ENCODE assay signal across 1 cellular context in genomic region chr4:54585321-54586000, GRCh38.
TF ChIP-seq lines count a peak whose summit lies in the region.

No MANE protein-coding gene starts in this region.

TF ChIP-seq in K562, 482 proteins besides CTCF, POLR2A, EP300 and RAD21 (continued from another document and continues in another):
- TF ChIP-seq ZBTB33 (CRISPR knock-in tag; IDR thresholded peaks at IDR 0.05) (no peak), EWSR1 (IDR thresholded peaks at IDR 0.05; ENCODE audit: borderline replicate concordance, low read depth, partially characterized antibody) (no peak), SAFB2 (IDR thresholded peaks at IDR 0.05; ENCODE audit: borderline replicate concordance, low read depth, low read length, severe bottlenecking) (no peak), ATF2 (CRISPR knock-in tag; IDR thresholded peaks at IDR 0.05) (no peak), SLC30A9 (CRISPR knock-in tag; IDR thresholded peaks at IDR 0.05) (no peak), NFE2L1 (tag; IDR thresholded peaks at IDR 0.05; ENCODE audit: borderline replicate concordance, low read depth) (no peak), STAT5A (IDR thresholded peaks at IDR 0.05; ENCODE audit: borderline replicate concordance, low read length) (no peak), PRMT5 (CRISPR knock-in tag; IDR thresholded peaks at IDR 0.05) (no peak), THRB (CRISPR knock-in tag; conservative IDR thresholded peaks at IDR 0.05) (no peak), CXXC5 (CRISPR knock-in tag; IDR thresholded peaks at IDR 0.05) (no peak), DIDO1 (tag; IDR thresholded peaks at IDR 0.05; ENCODE audit: low read depth) (no peak), ZNF175 (CRISPR knock-in tag; IDR thresholded peaks at IDR 0.05; ENCODE audit: low read depth) (0 out of 2 replicates have a peak, but pooled peaks have one; percentile 45), BMI1 (IDR thresholded peaks at IDR 0.05; ENCODE audit: low read length) (no peak), TEAD4 (IDR thresholded peaks at IDR 0.05; ENCODE audit: low read length) (peak; percentile 42; the same call in 1 of the 2 replicates), TEAD4 (CRISPR knock-in tag; IDR thresholded peaks at IDR 0.05; ENCODE audit: borderline replicate concordance) (no peak), ATF1 (CRISPR knock-in tag; IDR thresholded peaks at IDR 0.05) (no peak), ATF1 (tag; IDR thresholded peaks at IDR 0.05) (0 out of 2 replicates have a peak, but pooled peaks have one; percentile 12), PPARD (CRISPR knock-in tag; IDR thresholded peaks at IDR 0.05) (no peak), SIN3B (IDR thresholded peaks at IDR 0.05; ENCODE audit: low read depth) (no peak), CREM (IDR thresholded peaks at IDR 0.05; ENCODE audit: low read depth) (peak; percentile 33; the same call in 1 of the 2 replicates), EHMT2 (IDR thresholded peaks at IDR 0.05) (0 out of 2 replicates have a peak, but pooled peaks have one; percentile 38), FOS (IDR thresholded peaks at IDR 0.05; ENCODE audit: extremely low read depth, insufficient read length) (peak; percentile 55), SMARCC2 (IDR thresholded peaks at IDR 0.05; ENCODE audit: low read depth) (peak; percentile 81; the same call in 1 of the 2 replicates), ETV6 (IDR thresholded peaks at IDR 0.05; ENCODE audit: borderline replicate concordance in 1 of 2, low read depth in 2 of 2, low read length in 1 of 2) (no peak), ETV6 (CRISPR knock-in tag; IDR thresholded peaks at IDR 0.05; ENCODE audit: borderline replicate concordance) (no peak), HBP1 (CRISPR knock-in tag; IDR thresholded peaks at IDR 0.05) (no peak), ARID2 (IDR thresholded peaks at IDR 0.05) (no peak), SMARCE1 (IDR thresholded peaks at IDR 0.05) (peak; percentile 86), ADNP (tag; IDR thresholded peaks at IDR 0.05) (peak; percentile 62), ZFX (CRISPR knock-in tag; IDR thresholded peaks at IDR 0.05) (no peak), SMARCA4 (IDR thresholded peaks at IDR 0.05) (peak; percentile 86), ASH1L (IDR thresholded peaks at IDR 0.05; ENCODE audit: borderline replicate concordance, low read depth, partially characterized antibody) (no peak), ZNF316 (IDR thresholded peaks at IDR 0.05) (no peak), CBX1 (IDR thresholded peaks at IDR 0.05; ENCODE audit: low read depth) (no peak), MNT (conservative IDR thresholded peaks at IDR 0.05) (peak in 1 of 2 experiments; percentile 20; a peak in 1 of 4 replicates), ZKSCAN3 (CRISPR knock-in tag; IDR thresholded peaks at IDR 0.05) (no peak), CHCHD3 (CRISPR knock-in tag; IDR thresholded peaks at IDR 0.05) (no peak), CLOCK (CRISPR knock-in tag; IDR thresholded peaks at IDR 0.05; ENCODE audit: borderline replicate concordance) (no peak)
- TF ChIP-seq, protein P1, sequence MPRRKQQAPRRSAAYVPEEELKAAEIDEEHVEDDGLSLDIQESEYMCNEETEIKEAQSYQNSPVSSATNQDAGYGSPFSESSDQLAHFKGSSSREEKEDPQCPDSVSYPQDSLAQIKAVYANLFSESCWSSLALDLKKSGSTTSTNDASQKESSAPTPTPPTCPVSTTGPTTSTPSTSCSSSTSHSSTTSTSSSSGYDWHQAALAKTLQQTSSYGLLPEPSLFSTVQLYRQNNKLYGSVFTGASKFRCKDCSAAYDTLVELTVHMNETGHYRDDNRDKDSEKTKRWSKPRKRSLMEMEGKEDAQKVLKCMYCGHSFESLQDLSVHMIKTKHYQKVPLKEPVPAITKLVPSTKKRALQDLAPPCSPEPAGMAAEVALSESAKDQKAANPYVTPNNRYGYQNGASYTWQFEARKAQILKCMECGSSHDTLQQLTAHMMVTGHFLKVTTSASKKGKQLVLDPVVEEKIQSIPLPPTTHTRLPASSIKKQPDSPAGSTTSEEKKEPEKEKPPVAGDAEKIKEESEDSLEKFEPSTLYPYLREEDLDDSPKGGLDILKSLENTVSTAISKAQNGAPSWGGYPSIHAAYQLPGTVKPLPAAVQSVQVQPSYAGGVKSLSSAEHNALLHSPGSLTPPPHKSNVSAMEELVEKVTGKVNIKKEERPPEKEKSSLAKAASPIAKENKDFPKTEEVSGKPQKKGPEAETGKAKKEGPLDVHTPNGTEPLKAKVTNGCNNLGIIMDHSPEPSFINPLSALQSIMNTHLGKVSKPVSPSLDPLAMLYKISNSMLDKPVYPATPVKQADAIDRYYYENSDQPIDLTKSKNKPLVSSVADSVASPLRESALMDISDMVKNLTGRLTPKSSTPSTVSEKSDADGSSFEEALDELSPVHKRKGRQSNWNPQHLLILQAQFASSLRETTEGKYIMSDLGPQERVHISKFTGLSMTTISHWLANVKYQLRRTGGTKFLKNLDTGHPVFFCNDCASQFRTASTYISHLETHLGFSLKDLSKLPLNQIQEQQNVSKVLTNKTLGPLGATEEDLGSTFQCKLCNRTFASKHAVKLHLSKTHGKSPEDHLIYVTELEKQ (CRISPR knock-in tag; IDR thresholded peaks at IDR 0.05): no peak
- TF ChIP-seq, protein P2, sequence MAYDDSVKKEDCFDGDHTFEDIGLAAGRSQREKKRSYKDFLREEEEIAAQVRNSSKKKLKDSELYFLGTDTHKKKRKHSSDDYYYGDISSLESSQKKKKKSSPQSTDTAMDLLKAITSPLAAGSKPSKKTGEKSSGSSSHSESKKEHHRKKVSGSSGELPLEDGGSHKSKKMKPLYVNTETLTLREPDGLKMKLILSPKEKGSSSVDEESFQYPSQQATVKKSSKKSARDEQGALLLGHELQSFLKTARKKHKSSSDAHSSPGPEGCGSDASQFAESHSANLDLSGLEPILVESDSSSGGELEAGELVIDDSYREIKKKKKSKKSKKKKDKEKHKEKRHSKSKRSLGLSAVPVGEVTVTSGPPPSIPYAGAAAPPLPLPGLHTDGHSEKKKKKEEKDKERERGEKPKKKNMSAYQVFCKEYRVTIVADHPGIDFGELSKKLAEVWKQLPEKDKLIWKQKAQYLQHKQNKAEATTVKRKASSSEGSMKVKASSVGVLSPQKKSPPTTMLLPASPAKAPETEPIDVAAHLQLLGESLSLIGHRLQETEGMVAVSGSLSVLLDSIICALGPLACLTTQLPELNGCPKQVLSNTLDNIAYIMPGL (CRISPR knock-in tag; IDR thresholded peaks at IDR 0.05): no peak
- TF ChIP-seq, protein P3, sequence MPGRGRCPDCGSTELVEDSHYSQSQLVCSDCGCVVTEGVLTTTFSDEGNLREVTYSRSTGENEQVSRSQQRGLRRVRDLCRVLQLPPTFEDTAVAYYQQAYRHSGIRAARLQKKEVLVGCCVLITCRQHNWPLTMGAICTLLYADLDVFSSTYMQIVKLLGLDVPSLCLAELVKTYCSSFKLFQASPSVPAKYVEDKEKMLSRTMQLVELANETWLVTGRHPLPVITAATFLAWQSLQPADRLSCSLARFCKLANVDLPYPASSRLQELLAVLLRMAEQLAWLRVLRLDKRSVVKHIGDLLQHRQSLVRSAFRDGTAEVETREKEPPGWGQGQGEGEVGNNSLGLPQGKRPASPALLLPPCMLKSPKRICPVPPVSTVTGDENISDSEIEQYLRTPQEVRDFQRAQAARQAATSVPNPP (IDR thresholded peaks at IDR 0.05; ENCODE audit: borderline replicate concordance, insufficient read depth, insufficient read length): no peak
- TF ChIP-seq, protein P4, sequence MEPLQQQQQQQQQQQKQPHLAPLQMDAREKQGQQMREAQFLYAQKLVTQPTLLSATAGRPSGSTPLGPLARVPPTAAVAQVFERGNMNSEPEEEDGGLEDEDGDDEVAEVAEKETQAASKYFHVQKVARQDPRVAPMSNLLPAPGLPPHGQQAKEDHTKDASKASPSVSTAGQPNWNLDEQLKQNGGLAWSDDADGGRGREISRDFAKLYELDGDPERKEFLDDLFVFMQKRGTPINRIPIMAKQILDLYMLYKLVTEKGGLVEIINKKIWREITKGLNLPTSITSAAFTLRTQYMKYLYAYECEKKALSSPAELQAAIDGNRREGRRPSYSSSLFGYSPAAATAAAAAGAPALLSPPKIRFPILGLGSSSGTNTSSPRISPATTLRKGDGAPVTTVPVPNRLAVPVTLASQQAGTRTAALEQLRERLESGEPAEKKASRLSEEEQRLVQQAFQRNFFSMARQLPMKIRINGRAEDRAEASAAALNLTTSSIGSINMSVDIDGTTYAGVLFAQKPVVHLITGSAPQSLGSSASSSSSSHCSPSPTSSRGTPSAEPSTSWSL (CRISPR knock-in tag; IDR thresholded peaks at IDR 0.05; ENCODE audit: borderline replicate concordance): no peak
